Comparison of ENCODE assay signal across 16 cellular contexts in genomic region chr6:53627391-53628218, GRCh38. TPM values are rescaled to one million over a fixed set of nuclear protein-coding genes. Genes with fewer than 3 reads are reported as not detected.
A peak's percentile ranks its signal among the peaks of the same experiment; 100 is the strongest.
DNase-seq lines count a peak whose midpoint lies in the region; ATAC-seq and TF ChIP-seq lines count a peak whose summit lies in the region.
"Had no signal": no experiment of that assay in that cellular context is flagged by ENCODE, and none has a peak within 500 bp of the region (broad histone marks: within the 10 kb centered on the region; RNA-seq: fewer than 3 reads in every experiment).

No MANE protein-coding gene starts in this region.

- no peak for TF ChIP-seq POLR2A in IMR-90 (IDR thresholded peaks at IDR 0.05; ENCODE audit: low read depth, low read length)

- H3K56ac ChIP-seq in IMR-90 (ENCODE audit: extremely low read depth, insufficient read depth, low read length), result no peak overlapping the region

- H3F3A ChIP-seq in smooth muscle cell (ENCODE audit: low read depth), result no peaks in the 10 kb centered on the region

- TF ChIP-seq CTCF in IMR-90 (conservative IDR thresholded peaks at IDR 0.05; ENCODE audit: low read depth, low read length), result no peak
- TF ChIP-seq CTCF in hepatocyte (IDR thresholded peaks at IDR 0.05; ENCODE audit: poor library complexity), result no peak
- TF ChIP-seq CTCF in smooth muscle cell (IDR thresholded peaks at IDR 0.05; ENCODE audit: borderline replicate concordance, insufficient read depth, poor library complexity, severe bottlenecking), result no peak

- H4K8ac ChIP-seq in IMR-90 (ENCODE audit: low read depth in 2 of 2, low read length in 2 of 2), result no peak overlapping the region

- H3K27ac ChIP-seq in IMR-90 (ENCODE audit: insufficient read depth, low read length) (no peak overlapping the region), hepatocyte (peak overlapping the region; percentile 65), smooth muscle cell (ENCODE audit: low read depth) (no peak overlapping the region)
- H3K27ac ChIP-seq: adrenal gland had no signal

- H3K27me3 ChIP-seq in IMR-90 (ENCODE audit: control insufficient read depth, insufficient read depth, low read length), result peaks cover 15% of the 10 kb centered on the region
- H3K27me3 ChIP-seq in adipocyte (replicated peaks; ENCODE audit: control insufficient read depth, insufficient read depth, low read length), result peaks cover 4% of the 10 kb centered on the region
- no peaks in the 10 kb centered on the region for H3K27me3 ChIP-seq in hepatocyte
- H3K27me3 ChIP-seq in smooth muscle cell (ENCODE audit: low read depth), result no peaks in the 10 kb centered on the region
- H3K27me3 ChIP-seq: adrenal gland, heart left ventricle had no signal

- H3K9me3 ChIP-seq in IMR-90 (ENCODE audit: control insufficient read depth, insufficient read depth, low read length) (no peaks in the 10 kb centered on the region), adipocyte (ENCODE audit: control insufficient read depth, low read length) (no peaks in the 10 kb centered on the region), hepatocyte (ENCODE audit: low read depth) (no peaks in the 10 kb centered on the region), smooth muscle cell (replicated peaks; ENCODE audit: low read depth) (no peaks in the 10 kb centered on the region)
- H3K9me3 ChIP-seq: adrenal gland, heart left ventricle had no signal

- H3K14ac ChIP-seq in IMR-90 (replicated peaks; ENCODE audit: low read depth, low read length), result 0 out of 2 replicates have a peak overlapping the region, but pooled peaks have one; percentile 49

- H3K4me3 ChIP-seq in IMR-90 (ENCODE audit: insufficient read depth, low read depth, low read length), result no peak overlapping the region
- H3K4me3 ChIP-seq in adipocyte (ENCODE audit: low read length), result peak overlapping the region; percentile 10
- no peak overlapping the region for H3K4me3 ChIP-seq in hepatocyte
- H3K4me3 ChIP-seq in smooth muscle cell, result peak overlapping the region; percentile 4
- H3K4me3 ChIP-seq: adrenal gland, heart left ventricle had no signal

- no peak for ATAC-seq in IMR-90 (ENCODE audit: low read depth)
- ATAC-seq: heart left ventricle; stimulated activated naive CD8-positive, alpha-beta T cell treated with anti-CD3 and anti-CD28 coated beads, Interleukin-15, Interleukin-2, amounts not matched to agents 100 U/mL and 50 U/mL, for 24 hours had no signal

- CTCF ChIA-PET in IMR-90 (lab: Yijun Ruan, JAX), result no interaction called here

- no TSS peak for BruUV-seq in IMR-90 (replicated peaks; lab: Mats Ljungman, UMichigan)

- no peak overlapping the region for H2AK5ac ChIP-seq in IMR-90 (ENCODE audit: low read depth, low read length)

- WGBS in IMR-90 (ENCODE audit: extremely low coverage in 2 of 2, insufficient read length in 1 of 2), 2 experiments, result no CpG with 5 or more reads among the region's 7 CpGs
- WGBS in hepatocyte (ENCODE audit: low lambda C conversion rate, missing lambda C conversion rate), result 75% methylated on average over 7 of the region's 7 CpGs
- 86% methylated on average over 7 of the region's 7 CpGs for WGBS in smooth muscle cell (ENCODE audit: low lambda C conversion rate)

- H3K36me3 ChIP-seq in IMR-90 (ENCODE audit: control insufficient read depth, insufficient read depth, low read length) (no peaks in the 10 kb centered on the region), adipocyte (ENCODE audit: control insufficient read depth, insufficient read depth, low read length, severe bottlenecking) (no peaks in the 10 kb centered on the region), hepatocyte (replicated peaks; ENCODE audit: insufficient read depth, low read depth) (no peaks in the 10 kb centered on the region), smooth muscle cell (ENCODE audit: low read depth) (no peaks in the 10 kb centered on the region)
- H3K36me3 ChIP-seq: adrenal gland, heart left ventricle had no signal

- H2AFZ ChIP-seq in IMR-90 (replicated peaks; ENCODE audit: low read length, poor library complexity), result peak overlapping the region; percentile 10
- H2AFZ ChIP-seq in hepatocyte, result no peak overlapping the region
- peak overlapping the region; percentile 54 for H2AFZ ChIP-seq in smooth muscle cell (ENCODE audit: low read depth)

- no peak overlapping the region for H2BK5ac ChIP-seq in IMR-90 (ENCODE audit: low read depth, low read length, poor library complexity, severe bottlenecking)

- H3K9ac ChIP-seq in IMR-90 (ENCODE audit: low read depth, low read length) (no peak overlapping the region), adipocyte (ENCODE audit: low read length) (peak overlapping the region; percentile 46), smooth muscle cell (ENCODE audit: low read depth) (no peak overlapping the region)

- no peaks in the 10 kb centered on the region for H3K9me1 ChIP-seq in IMR-90 (ENCODE audit: insufficient read depth, low read length)

- H2BK20ac ChIP-seq in IMR-90 (ENCODE audit: low read depth, low read length), result peak overlapping the region; percentile 48; the same call in 1 of the 2 replicates

- no peak overlapping the region for H2BK15ac ChIP-seq in IMR-90 (ENCODE audit: low read depth, low read length)

- H3K79me1 ChIP-seq in IMR-90 (ENCODE audit: low read depth in 1 of 2, low read length in 2 of 2), result no peaks in the 10 kb centered on the region

- H4K5ac ChIP-seq in IMR-90 (ENCODE audit: low read depth, low read length), result no peak overlapping the region; the same call in 1 of the 2 replicates

- H2BK120ac ChIP-seq in IMR-90 (ENCODE audit: low read depth, low read length), result no peak overlapping the region

- POLR2A ChIA-PET in IMR-90 (lab: Charles Lee; ENCODE audit: unreplicated experiment), result no interaction called here

- no peaks in the 10 kb centered on the region for H4K20me1 ChIP-seq in IMR-90 (ENCODE audit: insufficient read depth, low read length)
- no peaks in the 10 kb centered on the region for H4K20me1 ChIP-seq in hepatocyte (ENCODE audit: insufficient read depth, poor library complexity, severe bottlenecking)
- no peaks in the 10 kb centered on the region for H4K20me1 ChIP-seq in smooth muscle cell (ENCODE audit: low read depth)

- H3K18ac ChIP-seq in IMR-90 (ENCODE audit: low read depth, low read length), result no peak overlapping the region; the same call in 1 of the 2 replicates

- no peak overlapping the region for H3K4ac ChIP-seq in IMR-90 (ENCODE audit: low read depth, low read length)

- no peak for TF ChIP-seq RAD21 in IMR-90 (IDR thresholded peaks at IDR 0.05; ENCODE audit: low read length)

- no peaks in the 10 kb centered on the region for H3K79me2 ChIP-seq in hepatocyte
- H3K79me2 ChIP-seq in smooth muscle cell (ENCODE audit: low read depth), result no peaks in the 10 kb centered on the region

- dilution Hi-C loops in IMR-90 (cut with HindIII; ENCODE audit: low sequenced_read_pairs, unreplicated experiment), result no loop called here

- H3K4me1 ChIP-seq in IMR-90 (ENCODE audit: control insufficient read depth, insufficient read depth, low read length), result peaks cover 5% of the 10 kb centered on the region
- peaks cover 25% of the 10 kb centered on the region for H3K4me1 ChIP-seq in adipocyte (ENCODE audit: control insufficient read depth, insufficient read depth, low read length)
- H3K4me1 ChIP-seq in hepatocyte (ENCODE audit: insufficient read depth), result peaks cover 7% of the 10 kb centered on the region
- H3K4me1 ChIP-seq in smooth muscle cell (ENCODE audit: low read depth), result no peaks in the 10 kb centered on the region

- no peak overlapping the region for H4K91ac ChIP-seq in IMR-90 (ENCODE audit: insufficient read depth, low read depth, low read length)

- no peak overlapping the region for H2AK9ac ChIP-seq in IMR-90 (replicated peaks; ENCODE audit: low read depth, low read length, poor library complexity)

- no peak overlapping the region for H3K23ac ChIP-seq in IMR-90 (ENCODE audit: low read depth, low read length)

- H3K4me2 ChIP-seq in IMR-90 (ENCODE audit: low read depth, low read length), result no peak overlapping the region; the same call in 1 of the 2 replicates
- peak overlapping the region; percentile 60 for H3K4me2 ChIP-seq in hepatocyte
- H3K4me2 ChIP-seq in smooth muscle cell, result peak overlapping the region; percentile 34

- in situ Hi-C loops in IMR-90 (cut with MboI; ENCODE audit: low sequenced_read_pairs), result no loop called here

- no peaks in the 10 kb centered on the region for H3K9me2 ChIP-seq in hepatocyte (replicated peaks; ENCODE audit: insufficient read depth)

- intact Hi-C loops in IMR-90 (cut with micrococcal nuclease), result no loop called here

- DNase-seq in IMR-90 (no peak), adipocyte (ENCODE audit: low read depth) (no peak), hepatocyte (ENCODE audit: low spot score) (no peak), smooth muscle cell (lab: John Stamatoyannopoulos, UW; ENCODE audit: unreplicated experiment) (no peak), NCI-H2196 treated with DMSO at 0.1 percent for 48 hours (lab: John Stamatoyannopoulos, UW; ENCODE audit: unreplicated experiment) (no peak), DMS53 (lab: John Stamatoyannopoulos, UW) (no peak), ecto neural progenitor cell (ENCODE audit: low spot score) (no peak)
- DNase-seq in activated naive CD4-positive, alpha-beta T cell treated with Interleukin-2 at 50 U/mL for 16 hours, result no peak
- DNase-seq: activated CD4-positive, alpha-beta T cell treated with anti-CD3 and anti-CD28 coated beads for 4 hours; adrenal gland; CD8-positive, alpha-beta memory T cell; effector memory CD4-positive, alpha-beta T cell; GOT3; heart left ventricle; NCI-H2081; stimulated activated naive CD8-positive, alpha-beta T cell treated with anti-CD3 and anti-CD28 coated beads, Interleukin-15, Interleukin-2, amounts not matched to agents 100 U/mL and 50 U/mL, for 24 hours had no signal

TF ChIP-seq in IMR-90, 13 proteins besides CTCF, POLR2A, EP300 and RAD21 (continues in another document):
- TF ChIP-seq MAFK (IDR thresholded peaks at IDR 0.05; ENCODE audit: low read depth, low read length), result no peak
- no peak for TF ChIP-seq ELK1 (IDR thresholded peaks at IDR 0.05; ENCODE audit: borderline replicate concordance, low read depth, low read length)
- TF ChIP-seq FOS (IDR thresholded peaks at IDR 0.05; ENCODE audit: low read depth, low read length), result no peak
- no peak for TF ChIP-seq RCOR1 (IDR thresholded peaks at IDR 0.05; ENCODE audit: insufficient replicate concordance, low read length)

RNA-seq across cellular contexts. Expression of gene KLHL31, which starts 38.0 kb away (rescaled TPM):
- total RNA-seq in IMR-90 (2012; rRNA removed) (under 0.01 TPM in 1 of 2 replicates, not detected in the other), hepatocyte (1.6 and 3.5 TPM in 2 replicates), smooth muscle cell (1.1 and 1.3 TPM in 2 replicates)
- polyA plus RNA-seq in IMR-90 (2012; rRNA removed) (0.02 and 0.04 TPM in 2 replicates), hepatocyte (0.46 and 1.4 TPM in 2 replicates), smooth muscle cell (0.21 and 1.0 TPM in 2 replicates)
- polyA plus RNA-seq in IMR-90 (2012; cell fraction: cytosol; rRNA removed), result 0.01 TPM in 1 of 2 replicates, not detected in the other
- 0.16 and 0.25 TPM in 2 replicates for polyA plus RNA-seq in IMR-90 (2012; cell fraction: nucleus; rRNA removed; ENCODE audit: low replicate concordance)
- polyA plus RNA-seq: CD8-positive, alpha-beta memory T cell had no signal

Comparison
In these comparisons a context has a peak if more than half of its experiments do, and no peak if none do; other contexts are left out.
1. H3K4me3 ChIP-seq: peak in adipocyte (single experiment) and smooth muscle cell (single experiment); none in IMR-90 (single experiment) and hepatocyte (single experiment).